In genomic region chr1:222167111-222167510, GRCh38 we compare ENCODE assay signal across 8 cellular contexts.
DNase-seq lines count a peak whose midpoint lies in the region; ATAC-seq, FAIRE-seq and TF ChIP-seq lines count a peak whose summit lies in the region.

No MANE protein-coding gene starts in this region.

- H3K27me3 ChIP-seq in MM.1S (replicated peaks; ENCODE audit: insufficient read depth, low read length) (no peaks in the 10 kb centered on the region), GM12878 (replicated peaks in 1 of 2; ENCODE audit: control insufficient read depth in 2 of 2, insufficient read depth in 2 of 2, low read length in 1 of 2) (no peaks in the 10 kb centered on the region)

- H3K79me2 ChIP-seq in MM.1S (ENCODE audit: low read length), result no peaks in the 10 kb centered on the region
- no peaks in the 10 kb centered on the region for H3K79me2 ChIP-seq in GM12878 (ENCODE audit: control insufficient read depth, insufficient read depth, low read length)

- ATAC-seq in GM21529 (IDR thresholded peaks at IDR 0.05; ENCODE audit: unreplicated experiment), result peak; percentile 64
- peak; percentile 82 for ATAC-seq in GM12878
- peak; percentile 48 for ATAC-seq in left colon

- H2AFZ ChIP-seq in MM.1S (ENCODE audit: low read length) (no peak overlapping the region), GM12878 (ENCODE audit: control insufficient read depth, low read depth, low read length) (no peak overlapping the region; the same call in 1 of the 2 replicates)

- no peak for TF ChIP-seq POLR2A in GM12878 (IDR thresholded peaks at IDR 0.05; ENCODE audit: low read depth, low read length)

- H3K9ac ChIP-seq in MM.1S (ENCODE audit: low read length) (no peak overlapping the region), GM12878 (ENCODE audit: control insufficient read depth, insufficient read depth, low read length) (no peak overlapping the region)

- no peaks in the 10 kb centered on the region for H3K36me3 ChIP-seq in MM.1S (replicated peaks; ENCODE audit: insufficient read depth, low read length)
- H3K36me3 ChIP-seq in GM12878 (ENCODE audit: control insufficient read depth in 2 of 2, insufficient read depth in 2 of 2, low read length in 1 of 2), result no peaks in the 10 kb centered on the region

- no peak for TF ChIP-seq EP300 in GM12878 (IDR thresholded peaks at IDR 0.05; ENCODE audit: borderline replicate concordance in 1 of 2, control insufficient read depth in 1 of 2, low read depth in 2 of 2, low read length in 2 of 2)

- POLR2A ChIA-PET in GM12878 (lab: Charles Lee), result no interaction called here

- in situ Hi-C loops in GM12878 (cut with MboI), result loop anchor here (10.0 kb wide), 1 partner anchor 442 kb away; no protein-coding TSS in a partner anchor

- BruUV-seq in GM12878 (replicated peaks; lab: Mats Ljungman, UMichigan), result no TSS peak

- intact Hi-C loops in GM12878 (cut with micrococcal nuclease; ENCODE audit: unreplicated experiment), result loop anchor here (1.0 to 10.0 kb wide), 4 partner anchors 390 to 1292 kb away; partner anchors contain the start of gene HLX
- intact Hi-C loops in left colon (cut with DNase I, micrococcal nuclease), result no loop called here

- RAD21 ChIA-PET in GM12878 (lab: Charles Lee; ENCODE audit: unreplicated experiment), result interaction anchor here (0.8 to 2.0 kb wide), 4 partner anchors 188 to 689 kb away, joined by 3 to 7 read pairs (median 4); partner anchors contain the start of gene DUSP10

- CTCF ChIA-PET in GM12878 (lab: Yijun Ruan, JAX), result interaction anchor here (0.6 to 3.8 kb wide), 11 partner anchors 9 to 688 kb away, joined by 3 to 21 read pairs (median 3); no protein-coding TSS in a partner anchor

- H4K20me1 ChIP-seq in MM.1S (ENCODE audit: insufficient read depth, low read length) (no peaks in the 10 kb centered on the region), GM12878 (ENCODE audit: control insufficient read depth, insufficient read depth) (no peaks in the 10 kb centered on the region)

- no peaks in the 10 kb centered on the region for H3K9me2 ChIP-seq in MM.1S (replicated peaks; ENCODE audit: insufficient read depth, low read length)

- SMC1A ChIA-PET in GM12878 (lab: Charles Lee; ENCODE audit: uncharacterized antibody, unreplicated experiment), result interaction anchor here (0.7 to 2.0 kb wide), 4 partner anchors 72 to 689 kb away, joined by 3 to 16 read pairs (median 4); no protein-coding TSS in a partner anchor

- DNase-seq in NCI-H2196 (lab: John Stamatoyannopoulos, UW; ENCODE audit: unreplicated experiment) (peak; percentile 19), NCI-H2196 treated with DMSO at 0.1 percent for 48 hours (lab: John Stamatoyannopoulos, UW; ENCODE audit: unreplicated experiment) (no peak), MM.1S (no peak), GM12878 (ENCODE audit: low read depth, low spot score) (peak; percentile 32), left colon (peak in 1 of 2 donors; percentile 57), ureter (ENCODE audit: low spot score) (no peak), putamen (ENCODE audit: low spot score) (no peak)

- TF ChIP-seq RAD21 in GM12878 (IDR thresholded peaks at IDR 0.05; ENCODE audit: insufficient read depth, low read depth, low read length), result peak; percentile 54

- H3F3A ChIP-seq in MM.1S (ENCODE audit: insufficient read depth, low read length), result no peaks in the 10 kb centered on the region

- no peak for FAIRE-seq in GM12878 (lab: Jason Lieb, UNC)

- TF ChIP-seq CTCF in MM.1S (IDR thresholded peaks at IDR 0.05; ENCODE audit: low read length) (peak; percentile 66), GM12878 (IDR thresholded peaks at IDR 0.05 in 2 of 3, conservative IDR thresholded peaks at IDR 0.05 in 1 of 3; ENCODE audit: control insufficient read depth in 2 of 3, extremely low read depth in 1 of 3, insufficient read depth in 1 of 3, low read depth in 3 of 3, low read length in 3 of 3) (peak; percentile 51 to 64 (median 62))

- no peaks in the 10 kb centered on the region for H3K9me3 ChIP-seq in MM.1S (replicated peaks; ENCODE audit: insufficient read depth, low read length)
- no peaks in the 10 kb centered on the region; the same call in 1 of the 3 replicates for H3K9me3 ChIP-seq in GM12878 (replicated peaks; ENCODE audit: control insufficient read depth, insufficient read depth, low read length)

- whole genome bisulfite sequencing in GM12878 (ENCODE audit: insufficient coverage, insufficient replicate concordance, low lambda C conversion rate, missing lambda C conversion rate), result 39% methylated on average over 3 of the region's 3 CpGs

- H3K4me1 ChIP-seq in MM.1S (ENCODE audit: low read length), result no peaks in the 10 kb centered on the region
- H3K4me1 ChIP-seq in GM12878 (ENCODE audit: control insufficient read depth, insufficient read depth, low read length), result no peaks in the 10 kb centered on the region

- H3K4me2 ChIP-seq in MM.1S (ENCODE audit: low read depth, low read length) (no peak overlapping the region), GM12878 (ENCODE audit: control insufficient read depth, insufficient read depth) (no peak overlapping the region)

- H3K4me3 ChIP-seq in MM.1S (ENCODE audit: low read length) (no peak overlapping the region), GM12878 (no peak overlapping the region)

- no peak overlapping the region for H3K27ac ChIP-seq in MM.1S (ENCODE audit: low read length)
- no peak overlapping the region for H3K27ac ChIP-seq in GM12878 (ENCODE audit: control insufficient read depth, insufficient read depth)

TF ChIP-seq in GM12878, 131 proteins besides CTCF, POLR2A, EP300 and RAD21:
- no peak for TF ChIP-seq BCLAF1 (IDR thresholded peaks at IDR 0.05)
- TF ChIP-seq BCL11A (IDR thresholded peaks at IDR 0.05; ENCODE audit: low read depth, low read length), result peak; percentile 64
- peak; percentile 68 for TF ChIP-seq SMC3 (IDR thresholded peaks at IDR 0.05; ENCODE audit: borderline replicate concordance, low read length)
- TF ChIP-seq IKZF2 (IDR thresholded peaks at IDR 0.05), result peak; percentile 34 to 36; a peak in 3 of 4 replicates
- 0 out of 2 replicates have a peak, but pooled peaks have one; percentile 25 for TF ChIP-seq YY1 (IDR thresholded peaks at IDR 0.05; ENCODE audit: low read depth, low read length)
- 0 out of 2 replicates have a peak, but pooled peaks have one; percentile 39 for TF ChIP-seq IKZF1 (conservative IDR thresholded peaks at IDR 0.05)
- no peak for TF ChIP-seq EGR1 (IDR thresholded peaks at IDR 0.05; ENCODE audit: borderline replicate concordance in 1 of 2, low read depth in 2 of 2, low read length in 2 of 2)
- peak; percentile 64; the same call in 1 of the 2 replicates for TF ChIP-seq IRF4 (IDR thresholded peaks at IDR 0.05; ENCODE audit: low read depth, low read length)
- peak; percentile 55; the same call in 1 of the 2 replicates for TF ChIP-seq JUNB (IDR thresholded peaks at IDR 0.05)
- TF ChIP-seq, protein P1, sequence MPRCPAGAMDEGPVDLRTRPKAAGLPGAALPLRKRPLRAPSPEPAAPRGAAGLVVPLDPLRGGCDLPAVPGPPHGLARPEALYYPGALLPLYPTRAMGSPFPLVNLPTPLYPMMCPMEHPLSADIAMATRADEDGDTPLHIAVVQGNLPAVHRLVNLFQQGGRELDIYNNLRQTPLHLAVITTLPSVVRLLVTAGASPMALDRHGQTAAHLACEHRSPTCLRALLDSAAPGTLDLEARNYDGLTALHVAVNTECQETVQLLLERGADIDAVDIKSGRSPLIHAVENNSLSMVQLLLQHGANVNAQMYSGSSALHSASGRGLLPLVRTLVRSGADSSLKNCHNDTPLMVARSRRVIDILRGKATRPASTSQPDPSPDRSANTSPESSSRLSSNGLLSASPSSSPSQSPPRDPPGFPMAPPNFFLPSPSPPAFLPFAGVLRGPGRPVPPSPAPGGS (IDR thresholded peaks at IDR 0.05; ENCODE audit: borderline replicate concordance, insufficient read depth, low read depth, low read length, poor library complexity, severe bottlenecking), result peak; percentile 16
- peak; percentile 38; the same call in 1 of the 2 replicates for TF ChIP-seq RUNX3 (IDR thresholded peaks at IDR 0.05; ENCODE audit: low read length)
- TF ChIP-seq SIX5 (IDR thresholded peaks at IDR 0.05; ENCODE audit: low read depth, low read length, severe bottlenecking), result no peak
- TF ChIP-seq DPF2 (IDR thresholded peaks at IDR 0.05), result 0 out of 2 replicates have a peak, but pooled peaks have one; percentile 22

Comparison
In these comparisons a context has a peak if more than half of its experiments do, and no peak if none do; other contexts are left out.
1. DNase-seq: peak in NCI-H2196 (single experiment) and GM12878 (single experiment); none in NCI-H2196 treated with DMSO at 0.1 percent for 48 hours (single experiment), MM.1S (single experiment), ureter (single experiment) and putamen (single experiment).
2. Peak in every context shown above with its lines, with median percentiles within 50 percentile points of each other: ATAC-seq.